ENCODE assay signal across 7 cellular contexts in the genomic region with DNA sequence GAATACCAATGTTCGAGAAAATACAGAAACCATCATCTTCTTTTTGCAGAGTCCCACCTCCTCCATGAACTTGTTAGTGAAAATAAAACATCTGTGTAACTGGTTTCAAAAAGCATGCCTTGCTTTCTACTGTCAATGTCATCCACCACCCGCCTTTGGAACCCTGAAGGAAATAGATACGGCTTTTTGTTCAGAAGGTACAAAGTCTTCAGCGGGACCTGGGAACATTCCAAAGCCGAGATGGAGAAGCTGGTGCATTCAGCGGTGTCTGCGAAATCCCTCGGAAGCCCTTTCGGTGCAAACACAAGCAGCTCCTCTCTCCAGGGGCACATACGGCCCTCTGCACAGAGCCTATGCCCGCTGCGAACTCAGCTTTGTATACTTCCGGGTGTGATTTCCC.
"Had no signal": no experiment of that assay in that cellular context is flagged by ENCODE, and none has a peak within 500 bp of the region (broad histone marks: within the 10 kb centered on the region; RNA-seq: fewer than 3 reads in every experiment).

No MANE protein-coding gene starts in this region.

- H3K9me3 Mint-ChIP-seq: H9 had no signal

- ATAC-seq: GM23338 had no signal

- DNase-seq: H9, HCEC 1CT, IMR-90 had no signal

- H3K4me3 Mint-ChIP-seq: GM23338, H9 had no signal

- H3K4me3 ChIP-seq: GM23338 had no signal

- H3K27ac Mint-ChIP-seq: GM23338, H9 had no signal

- FAIRE-seq: H1, H54, HTR-8/SVneo had no signal

- H3K4me1 Mint-ChIP-seq: GM23338, H9 had no signal
